In the genomic region with DNA sequence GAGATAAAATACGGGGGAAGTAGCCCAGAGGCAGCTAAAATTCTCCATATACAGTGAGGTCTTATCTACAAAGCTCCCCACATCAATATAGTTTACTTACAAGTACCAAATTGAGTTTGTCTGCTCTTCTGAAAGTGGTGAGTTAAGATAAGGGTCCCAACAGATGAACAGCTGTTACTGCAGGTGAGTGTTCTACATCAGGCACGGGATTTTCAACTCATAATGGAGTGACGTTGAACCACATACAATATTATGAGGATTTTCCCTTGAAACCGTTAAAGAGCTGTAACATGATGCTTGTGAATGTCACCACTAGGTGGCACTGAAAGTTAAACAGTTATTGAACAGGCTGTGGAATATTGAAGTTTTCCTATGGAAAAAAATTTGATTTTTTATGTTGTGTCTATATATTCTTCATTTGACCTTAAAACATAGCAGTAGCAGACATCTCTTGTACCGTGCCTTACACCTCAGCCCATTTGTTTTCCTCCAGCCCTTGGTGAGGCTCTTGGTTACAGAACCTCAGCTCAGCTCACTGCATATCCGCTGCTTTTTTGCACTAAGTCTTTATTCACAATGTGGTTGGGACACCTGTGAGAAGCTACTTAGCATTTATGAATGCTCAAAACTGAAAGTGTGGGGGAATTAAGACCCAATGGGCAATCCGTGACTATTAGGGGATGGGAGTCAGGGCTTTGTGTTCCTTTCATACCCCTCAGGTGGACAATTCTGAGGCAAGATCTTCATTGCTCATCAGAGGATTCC, we compare ENCODE assay signal across 8 cellular contexts. TPM values are rescaled to one million over a fixed set of nuclear protein-coding genes. Genes with fewer than 3 reads are reported as not detected.
DNase-seq lines count a peak whose midpoint lies in the region; ATAC-seq, FAIRE-seq and TF ChIP-seq lines count a peak whose summit lies in the region.

No MANE protein-coding gene starts in this region.

- peak; percentile 60 for TF ChIP-seq CTCF in GM06990 (IDR thresholded peaks at IDR 0.05; ENCODE audit: insufficient read depth, low read length, poor library complexity, severe bottlenecking)

- no peak overlapping the region for H3K4me3 ChIP-seq in GM06990 (replicated peaks; ENCODE audit: low read depth, low read length)

- DNase-seq in AG20443 (ENCODE audit: low spot score) (peak; percentile 42), GM06990 (ENCODE audit: extremely low read depth, insufficient read length) (no peak), HTR-8/SVneo (ENCODE audit: insufficient read length, low spot score) (peak; percentile 18), RCC 7860 (ENCODE audit: low spot score) (peak; percentile 46), dermis blood vessel endothelial cell (peak; percentile 86), middle frontal gyrus (ENCODE audit: extremely low spot score, low spot score) (peak; percentile 53), activated gamma-delta T cell treated with Interleukin-2 at 50 U/mL for 16 hours (no peak)

- H3K36me3 ChIP-seq in GM06990 (ENCODE audit: control insufficient read depth, insufficient read depth, low read length), result no peaks in the 10 kb centered on the region

- no peak for FAIRE-seq in HTR-8/SVneo (lab: Jason Lieb, UNC)
- peak; percentile 86 for FAIRE-seq in RCC 7860 (lab: Jason Lieb, UNC)

- ATAC-seq in GM21360 (IDR thresholded peaks at IDR 0.05; ENCODE audit: unreplicated experiment), result no peak

- H3K27me3 ChIP-seq in GM06990 (replicated peaks; ENCODE audit: control insufficient read depth, insufficient read depth, low read length), result no peaks in the 10 kb centered on the region

RNA-seq across cellular contexts. Expression of gene CD1D, which starts 23.2 kb away (rescaled TPM):
- total RNA-seq in dermis blood vessel endothelial cell, result not detected in 2 replicates

RNA-seq across cellular contexts. Expression of gene CD1A, which starts 50.3 kb away (rescaled TPM):
- total RNA-seq in dermis blood vessel endothelial cell, result not detected in 2 replicates

Comparison
In these comparisons a context has a peak if more than half of its experiments do, and no peak if none do; other contexts are left out.
1. DNase-seq: peak in AG20443 (single experiment), HTR-8/SVneo (single experiment), RCC 7860 (single experiment), dermis blood vessel endothelial cell (single experiment) and middle frontal gyrus (single experiment); none in GM06990 (single experiment) and activated gamma-delta T cell treated with Interleukin-2 at 50 U/mL for 16 hours (single experiment).